24 cellular contexts compared by ENCODE assay signal in the genomic region with DNA sequence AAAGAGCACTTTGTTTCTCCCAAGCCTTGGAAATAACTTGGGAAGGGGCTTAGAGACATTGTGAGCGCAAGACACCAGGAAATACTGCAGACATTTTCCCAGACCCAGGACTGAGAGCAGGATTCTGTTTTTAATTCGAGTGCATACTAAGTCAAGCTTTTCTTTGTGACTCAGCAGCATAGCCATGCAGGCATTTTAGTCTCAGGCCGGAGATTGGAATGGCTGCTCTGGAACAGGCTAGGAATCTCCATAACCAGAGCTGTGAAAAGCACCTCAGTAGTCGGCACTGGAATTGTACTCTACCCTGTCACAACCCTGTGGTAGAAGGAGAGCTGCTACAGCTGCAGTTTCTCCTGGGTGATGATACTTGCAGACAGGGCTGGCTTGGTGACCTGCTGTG. TPM values are rescaled to one million over a fixed set of nuclear protein-coding genes. Genes with fewer than 3 reads are reported as not detected.
"Had no signal": no experiment of that assay in that cellular context is flagged by ENCODE, and none has a peak within 500 bp of the region (broad histone marks: within the 10 kb centered on the region; RNA-seq: fewer than 3 reads in every experiment).

No MANE protein-coding gene starts in this region.

- H3K27me3 Mint-ChIP-seq: activated CD8-positive, alpha-beta T cell treated with anti-CD3 and anti-CD28 coated beads for 36 hours; activated naive CD4-positive, alpha-beta T cell treated with anti-CD3 and anti-CD28 coated beads, Interleukin-2, amount 50 U/mL, for 24 hours; central memory CD8-positive, alpha-beta T cell; stimulated activated naive CD8-positive, alpha-beta T cell treated with anti-CD3 and anti-CD28 coated beads, Interleukin-15, Interleukin-2, amounts not matched to agents 100 ng/mL and 50 ng/mL, for 24 hours had no signal

- H3K27ac Mint-ChIP-seq: activated CD8-positive, alpha-beta T cell treated with anti-CD3 and anti-CD28 coated beads for 36 hours; activated naive CD4-positive, alpha-beta T cell treated with anti-CD3 and anti-CD28 coated beads, Interleukin-2, amount 50 U/mL, for 24 hours; brain; nephron; stimulated activated naive CD8-positive, alpha-beta T cell treated with anti-CD3 and anti-CD28 coated beads, Interleukin-15, Interleukin-2, amounts not matched to agents 100 ng/mL and 50 ng/mL, for 24 hours; WTC11 had no signal

- H3K36me3 Mint-ChIP-seq: activated naive CD4-positive, alpha-beta T cell treated with anti-CD3 and anti-CD28 coated beads, Interleukin-2, amount 50 U/mL, for 24 hours had no signal

- H3K4me1 Mint-ChIP-seq: activated naive CD4-positive, alpha-beta T cell treated with anti-CD3 and anti-CD28 coated beads, Interleukin-2, amount 50 U/mL, for 24 hours; brain; central memory CD8-positive, alpha-beta T cell; nephron had no signal

- H3K4me3 ChIP-seq: psoas muscle, right lobe of liver, spleen, testis, upper lobe of right lung had no signal

- DNase-seq: activated CD4-positive, alpha-beta T cell treated with anti-CD3 and anti-CD28 coated beads for 4 hours; activated CD8-positive, alpha-beta memory T cell treated with anti-CD3 and anti-CD28 coated beads, Interleukin-2, amount 50 U/mL, for 4 hours; activated CD8-positive, alpha-beta T cell treated with anti-CD3 and anti-CD28 coated beads for 36 hours; activated effector memory CD4-positive, alpha-beta T cell treated with anti-CD3 and anti-CD28 coated beads, Interleukin-2, amount 50 U/mL, for 16 hours; activated T-cell treated with anti-CD3 and anti-CD28 coated beads, Interleukin-2, amount 50 U/mL, for 48 hours; cortex of kidney; effector CD8-positive, alpha-beta T cell; foreskin melanocyte; kidney glomerular epithelial cell; mesenchymal stem cell; psoas muscle; right lobe of liver; spleen; testis; upper lobe of right lung had no signal

- H3K27ac ChIP-seq: psoas muscle, right lobe of liver, spleen, testis, upper lobe of right lung had no signal

- H3K4me3 Mint-ChIP-seq: activated CD8-positive, alpha-beta T cell treated with anti-CD3 and anti-CD28 coated beads for 36 hours; activated naive CD4-positive, alpha-beta T cell treated with anti-CD3 and anti-CD28 coated beads, Interleukin-2, amount 50 U/mL, for 24 hours; brain; central memory CD8-positive, alpha-beta T cell; nephron; stimulated activated naive CD8-positive, alpha-beta T cell treated with anti-CD3 and anti-CD28 coated beads, Interleukin-15, Interleukin-2, amounts not matched to agents 100 ng/mL and 50 ng/mL, for 24 hours; WTC11 had no signal

- H3K4me1 ChIP-seq: psoas muscle, right lobe of liver, spleen, testis, upper lobe of right lung had no signal

- H3K9me3 ChIP-seq: right lobe of liver, testis, upper lobe of right lung had no signal

- H3K27me3 ChIP-seq: right lobe of liver, spleen, testis, upper lobe of right lung had no signal

- H3K36me3 ChIP-seq: right lobe of liver, spleen, upper lobe of right lung had no signal

- ATAC-seq: activated CD8-positive, alpha-beta T cell treated with anti-CD3 and anti-CD28 coated beads for 36 hours; psoas muscle; right lobe of liver had no signal

RNA-seq across cellular contexts. Expression of gene GARIN6, which starts 28.9 kb away (rescaled TPM):
- total RNA-seq: activated CD8-positive, alpha-beta T cell treated with anti-CD3 and anti-CD28 coated beads for 36 hours; fibroblast of lung; liver; osteoblast; psoas muscle; right lobe of liver; spleen; upper lobe of right lung; WTC11 had no signal
- polyA plus RNA-seq: fibroblast of lung, liver, psoas muscle, spleen had no signal
